ENCODE assay signal across 8 cellular contexts in genomic region chr3:44235604-44236484, GRCh38. TPM values are rescaled to one million over a fixed set of nuclear protein-coding genes. Genes with fewer than 3 reads are reported as not detected.
DNase-seq lines count a peak whose midpoint lies in the region; ATAC-seq, FAIRE-seq and TF ChIP-seq lines count a peak whose summit lies in the region.

No MANE protein-coding gene starts in this region.

- CTCF ChIA-PET in endothelial cell of umbilical vein (lab: Charles Lee) = interaction anchor here (0.6 to 3.8 kb wide), 12 partner anchors 9 to 1274 kb away, joined by 3 to 31 read pairs (median 8); no protein-coding TSS in a partner anchor

- no peak for TF ChIP-seq POLR2A in endothelial cell of umbilical vein (IDR thresholded peaks at IDR 0.05; ENCODE audit: low read depth, low read length)

- peak; percentile 59 to 86 for TF ChIP-seq CTCF in endothelial cell of umbilical vein (IDR thresholded peaks at IDR 0.05; ENCODE audit: extremely low read depth in 1 of 2, insufficient read depth in 1 of 2, low read depth in 1 of 2, low read length in 2 of 2)
- TF ChIP-seq CTCF in mesothelial cell of epicardium (IDR thresholded peaks at IDR 0.05; ENCODE audit: unreplicated experiment) = peak; percentile 83

- H3K4me1 ChIP-seq in endothelial cell of umbilical vein (ENCODE audit: control insufficient read depth, extremely low read depth, insufficient read depth, low read length) = peaks cover 12% of the 10 kb centered on the region

- H3K4me1 Mint-ChIP-seq in mesothelial cell of epicardium = peaks cover 23% of the 10 kb centered on the region

- H3K27me3 Mint-ChIP-seq in mesothelial cell of epicardium (ENCODE audit: low read depth) = no peaks in the 10 kb centered on the region

- intact Hi-C loops in endothelial cell of umbilical vein (cut with micrococcal nuclease) = loop anchor here (1.0 to 5.0 kb wide), 7 partner anchors 38 to 949 kb away; partner anchors contain the start of genes ABHD5 and SNRK

- peak overlapping the region; percentile 57 for H3K27ac ChIP-seq in endothelial cell of umbilical vein (ENCODE audit: insufficient read depth, low read depth, low read length)

- no TSS peak for BruUV-seq in endothelial cell of umbilical vein (replicated peaks; lab: Mats Ljungman, UMichigan)

- H3K9me3 Mint-ChIP-seq in mesothelial cell of epicardium = no peaks in the 10 kb centered on the region

- no peaks in the 10 kb centered on the region for H3K27me3 ChIP-seq in endothelial cell of umbilical vein (ENCODE audit: control insufficient read depth in 2 of 2, insufficient read depth in 2 of 2, low read length in 2 of 2)

- POLR2A ChIA-PET in endothelial cell of umbilical vein (lab: Charles Lee) = interaction anchor here (0.7 to 1.1 kb wide), 2 partner anchors 960 to 1053 kb away, joined by 3 read pairs; no protein-coding TSS in a partner anchor

- no peak overlapping the region for H3K4me3 ChIP-seq in endothelial cell of umbilical vein (replicated peaks in 1 of 3; ENCODE audit: insufficient read depth in 1 of 3, low read depth in 1 of 3, low read length in 3 of 3)

- H3K79me2 ChIP-seq in endothelial cell of umbilical vein (ENCODE audit: control insufficient read depth, insufficient read depth, low read length) = no peaks in the 10 kb centered on the region

- no peaks in the 10 kb centered on the region for H3K36me3 Mint-ChIP-seq in mesothelial cell of epicardium

- no peaks in the 10 kb centered on the region for H3K36me3 ChIP-seq in endothelial cell of umbilical vein (ENCODE audit: control insufficient read depth in 2 of 2, extremely low read depth in 1 of 2, insufficient read depth in 2 of 2, low read length in 2 of 2)

- H3K4me3 Mint-ChIP-seq in mesothelial cell of epicardium = peak overlapping the region; percentile 35

- no peaks in the 10 kb centered on the region for H4K20me1 ChIP-seq in endothelial cell of umbilical vein (replicated peaks; ENCODE audit: control insufficient read depth, extremely low read depth, insufficient read depth, low read length)

- H3K27ac Mint-ChIP-seq in mesothelial cell of epicardium = peak overlapping the region; percentile 77

- peak; percentile 91 for FAIRE-seq in endothelial cell of umbilical vein (lab: Jason Lieb, UNC)

- H3K4me2 ChIP-seq in endothelial cell of umbilical vein (ENCODE audit: insufficient read depth, low read length) = peak overlapping the region; percentile 74

- H3K9me3 ChIP-seq in endothelial cell of umbilical vein (replicated peaks; ENCODE audit: control insufficient read depth, insufficient read depth, low read length) = no peaks in the 10 kb centered on the region

- H3K9ac ChIP-seq in endothelial cell of umbilical vein (replicated peaks; ENCODE audit: extremely low read depth, insufficient read depth, low read length) = no peak overlapping the region

- H2AFZ ChIP-seq in endothelial cell of umbilical vein (ENCODE audit: low read depth, low read length) = peak overlapping the region; percentile 38

- DNase-seq in ELR (ENCODE audit: low read depth) (peak; percentile 89), NCI-H82 treated with DMSO at 0.1 percent for 48 hours (lab: John Stamatoyannopoulos, UW; ENCODE audit: unreplicated experiment) (peak; percentile 37), endothelial cell of umbilical vein (ENCODE audit: low read depth, low spot score) (peak; percentile 96), mesothelial cell of epicardium (ENCODE audit: low spot score in 2 of 2, unreplicated experiment in 2 of 2) (peak in 1 of 2 experiments; percentile 42)
- peak in 2 of 3 experiments; percentile 5 to 10 for DNase-seq in activated CD8-positive, alpha-beta memory T cell treated with anti-CD3 and anti-CD28 coated beads for 48 hours (ENCODE audit: low read depth in 2 of 3, low spot score in 2 of 3)
- peak; percentile 15 to 27 for DNase-seq in stimulated activated CD8-positive, alpha-beta memory T cell treated with anti-CD3 and anti-CD28 coated beads, Interleukin-15, amount 100 ng/mL, for 4 hours (ENCODE audit: low read depth in 2 of 2)

- ATAC-seq in HG03159 (IDR thresholded peaks at IDR 0.05; ENCODE audit: unreplicated experiment) (peak; percentile 77), GM19397 (IDR thresholded peaks at IDR 0.05; ENCODE audit: unreplicated experiment) (no peak)

- dilution Hi-C loops in endothelial cell of umbilical vein (cut with MboI; ENCODE audit: extremely low pct_ligation_motif_present, low sequenced_read_pairs) = no loop called here

- no peaks in the 10 kb centered on the region for H3K9me1 ChIP-seq in endothelial cell of umbilical vein (replicated peaks; ENCODE audit: control insufficient read depth, extremely low read depth, insufficient read depth, low read length)

TF ChIP-seq in endothelial cell of umbilical vein, 7 proteins besides CTCF, POLR2A, EP300 and RAD21:
- TF ChIP-seq MYC (IDR thresholded peaks at IDR 0.05; ENCODE audit: low read depth, low read length) (no peak), GATA2 (IDR thresholded peaks at IDR 0.05; ENCODE audit: insufficient read depth, insufficient read length, low read depth, low read length) (peak; percentile 43), EZH2 (IDR thresholded peaks at IDR 0.05; ENCODE audit: borderline replicate concordance, low read depth, low read length, severe bottlenecking) (no peak), JUN (IDR thresholded peaks at IDR 0.05; ENCODE audit: borderline replicate concordance, insufficient read depth, insufficient read length, low read depth) (peak; percentile 99), POLR2AphosphoS5 (IDR thresholded peaks at IDR 0.05; ENCODE audit: insufficient read depth, low read depth, low read length) (peak; percentile 21), FOS (IDR thresholded peaks at IDR 0.05; ENCODE audit: borderline replicate concordance, insufficient read depth, low read length) (peak; percentile 100)
- TF ChIP-seq, protein P1, sequence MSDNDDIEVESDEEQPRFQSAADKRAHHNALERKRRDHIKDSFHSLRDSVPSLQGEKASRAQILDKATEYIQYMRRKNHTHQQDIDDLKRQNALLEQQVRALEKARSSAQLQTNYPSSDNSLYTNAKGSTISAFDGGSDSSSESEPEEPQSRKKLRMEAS (IDR thresholded peaks at IDR 0.05; ENCODE audit: insufficient read depth, insufficient read length) = no peak

RNA-seq across cellular contexts. Expression of gene TOPAZ1, which starts 5.8 kb away (rescaled TPM):
- total RNA-seq in endothelial cell of umbilical vein (not detected in 2 replicates), mesothelial cell of epicardium (not detected in 3 replicates)
- not detected in 2 replicates for polyA plus RNA-seq in endothelial cell of umbilical vein
- polyA plus RNA-seq in endothelial cell of umbilical vein (2011; cell fraction: cytosol; rRNA removed) = not detected in 2 replicates
- not detected in 2 replicates for polyA plus RNA-seq in endothelial cell of umbilical vein (2011; cell fraction: nucleus; rRNA removed)
- polyA plus RNA-seq in endothelial cell of umbilical vein (2012) = not detected in 2 replicates
- not detected in 2 replicates for polyA minus RNA-seq in endothelial cell of umbilical vein
- not detected for polyA minus RNA-seq in endothelial cell of umbilical vein (2011; cell fraction: cytosol; rRNA and poly(A)+ RNA removed)
- not detected in 2 replicates for polyA minus RNA-seq in endothelial cell of umbilical vein (2011; cell fraction: nucleus; rRNA and poly(A)+ RNA removed)
